In genomic region chr1:239874831-239875230, GRCh38 we compare ENCODE assay signal across 32 cellular contexts.
"Had no signal": no experiment of that assay in that cellular context is flagged by ENCODE, and none has a peak within 500 bp of the region (broad histone marks: within the 10 kb centered on the region; RNA-seq: fewer than 3 reads in every experiment).

No MANE protein-coding gene starts in this region.

- ATAC-seq: activated naive CD4-positive, alpha-beta T cell treated with anti-CD3 and anti-CD28 coated beads, Interleukin-2, amount 50 U/mL, for 72 hours; activated naive CD8-positive, alpha-beta T cell treated with anti-CD3 and anti-CD28 coated beads, Interleukin-2, amount 50 U/mL, for 24 hours; activated T-cell treated with anti-CD3 and anti-CD28 coated beads, Interleukin-2, amount 50 U/mL, for 4 hours; activated T-cell treated with anti-CD3 and anti-CD28 coated beads, Interleukin-2, amount 50 U/mL, for 72 hours; activated T-helper 17 cell treated with anti-CD3 and anti-CD28 coated beads, Interleukin-2, amount 50 U/mL, for 72 hours; body of pancreas had no signal

- H3K4me1 ChIP-seq: adrenal gland, ascending aorta, body of pancreas had no signal

- H3K36me3 ChIP-seq: adrenal gland, ascending aorta, brain microvascular endothelial cell, cardiac muscle cell had no signal

- FAIRE-seq: astrocyte had no signal

- H3K4me3 ChIP-seq: adrenal gland, ascending aorta, body of pancreas, cardiac muscle cell had no signal

- H3K9me3 ChIP-seq: adrenal gland, ascending aorta, body of pancreas had no signal

- DNase-seq: activated effector memory CD4-positive, alpha-beta T cell treated with anti-CD3 and anti-CD28 coated beads, Interleukin-2, amount 50 U/mL, for 16 hours; activated effector memory CD4-positive, alpha-beta T cell treated with Interleukin-2 at 50 U/mL for 16 hours; activated gamma-delta T cell; activated gamma-delta T cell treated with Interleukin-2 at 50 U/mL for 16 hours; activated naive CD4-positive, alpha-beta T cell; activated naive CD4-positive, alpha-beta T cell treated with anti-CD3 and anti-CD28 coated beads for 36 hours; activated naive CD4-positive, alpha-beta T cell treated with anti-CD3 and anti-CD28 coated beads, Interleukin-2, amount 10 ng/mL, durations not matched to agents 7 days and 5 days; activated naive CD4-positive, alpha-beta T cell treated with anti-CD3 and anti-CD28 coated beads, Interleukin-2, amount 50 U/mL, for 16 hours; activated naive CD4-positive, alpha-beta T cell treated with Interleukin-2 at 50 U/mL for 16 hours; activated naive CD8-positive, alpha-beta T cell treated with anti-CD3 and anti-CD28 coated beads for 36 hours; activated naive CD8-positive, alpha-beta T cell treated with anti-CD3 and anti-CD28 coated beads, Interleukin-2, amount 10 ng/mL, durations not matched to agents 7 days and 5 days; activated naive CD8-positive, alpha-beta T cell treated with anti-CD3 and anti-CD28 coated beads, Interleukin-2, amount 50 U/mL, for 24 hours; activated T-cell treated with anti-CD3 and anti-CD28 coated beads, Interleukin-2, amount 50 U/mL, for 1 hour; activated T-cell treated with anti-CD3 and anti-CD28 coated beads, Interleukin-2, amount 50 U/mL, for 24 hours; activated T-cell treated with anti-CD3 and anti-CD28 coated beads, Interleukin-2, amount 50 U/mL, for 4 hours; activated T-cell treated with anti-CD3 and anti-CD28 coated beads, Interleukin-2, amount 50 U/mL, for 48 hours; activated T-cell treated with anti-CD3 and anti-CD28 coated beads, Interleukin-2, amount 50 U/mL, for 72 hours; adrenal gland; amniotic stem cell; amygdala; anterior cingulate cortex; aorta; body of pancreas; brain microvascular endothelial cell; caudate nucleus; central memory CD4-positive, alpha-beta T cell; cerebellar nuclear complex had no signal

- H3K27me3 ChIP-seq: adrenal gland, ascending aorta, body of pancreas, brain microvascular endothelial cell, cardiac muscle cell had no signal

- H3K27ac ChIP-seq: adrenal gland, ascending aorta, body of pancreas, brain microvascular endothelial cell, cardiac muscle cell had no signal
